In the genomic region with DNA sequence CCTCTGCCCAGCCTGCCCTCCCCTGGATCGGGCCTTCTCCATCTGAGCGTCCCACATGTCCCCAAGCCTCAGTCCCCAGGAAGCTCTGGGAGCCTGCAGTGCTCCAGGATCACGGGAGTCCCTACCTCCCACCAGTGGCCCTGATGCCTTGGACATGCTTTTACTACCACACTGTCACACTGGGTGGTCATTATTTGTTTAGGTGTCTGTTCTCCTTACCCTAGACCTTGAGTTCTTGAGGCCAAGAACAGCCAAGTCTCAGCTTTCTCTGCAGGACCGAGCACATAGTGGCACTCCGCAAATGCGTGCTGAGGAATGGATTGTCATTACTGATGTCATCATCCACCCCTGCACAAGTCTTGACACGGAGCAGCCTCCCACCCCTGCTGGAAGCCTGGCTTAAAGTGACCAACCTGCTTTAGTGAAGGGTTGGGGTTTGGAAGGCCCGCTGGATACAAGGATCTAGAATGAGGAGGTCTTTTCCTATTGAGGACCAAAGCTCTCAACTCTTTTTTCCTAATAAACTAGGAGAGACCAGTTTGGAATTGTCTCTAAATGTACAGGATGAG, we compare ENCODE assay signal across 1 cellular context.
A peak's percentile ranks its signal among the peaks of the same experiment; 100 is the strongest.
TF ChIP-seq lines count a peak whose summit lies in the region.

No MANE protein-coding gene starts in this region.

TF ChIP-seq in HEK293, 187 proteins besides CTCF, POLR2A, EP300 and RAD21 (continued from another document):
- TF ChIP-seq ZNF629 (tag by site-specific recombination; IDR thresholded peaks at IDR 0.05) = peak; percentile 51; the same call in 1 of the 2 replicates
TF ChIP-seq in HEK293: peak in this region for 7.
